In genomic region chr11:103867481-103867880, GRCh38 we compare ENCODE assay signal across 30 cellular contexts.
"Had no signal": no experiment of that assay in that cellular context is flagged by ENCODE, and none has a peak within 500 bp of the region (broad histone marks: within the 10 kb centered on the region; RNA-seq: fewer than 3 reads in every experiment).

No MANE protein-coding gene starts in this region.

- FAIRE-seq: small intestine had no signal

- H3K27ac ChIP-seq: neutrophil, ovary, parathyroid adenoma, psoas muscle, right lobe of liver, sigmoid colon, spleen, suprapubic skin, testis, tibial artery, transverse colon, upper lobe of right lung, uterus had no signal

- H3K4me1 ChIP-seq: parathyroid adenoma, psoas muscle, right lobe of liver, sigmoid colon, spleen, testis, transverse colon, uterus had no signal

- H3K36me3 ChIP-seq: neutrophil, ovary, right lobe of liver, sigmoid colon, spleen, suprapubic skin, tibial artery, transverse colon, upper lobe of right lung, uterus had no signal

- ATAC-seq: naive thymus-derived CD8-positive, alpha-beta T cell; natural killer cell treated with Interleukin-12 subunit alpha and Interleukin-12 subunit beta and Interleukin-15 and Interleukin-18, amount 100 ng/mL, for 72 hours; psoas muscle; right cardiac atrium; right lobe of liver; stimulated activated memory B cell treated with anti-CD40 and anti-IgM and Interleukin-4, amounts not matched to agents 10 μg/mL and 1 μg/mL and 100 μg/mL, for 72 hours; stimulated activated naive CD8-positive, alpha-beta T cell treated with anti-CD3 and anti-CD28 coated beads, Interleukin-15, amount 100 ng/mL, for 72 hours; stimulated activated naive CD8-positive, alpha-beta T cell treated with anti-CD3 and anti-CD28 coated beads, Interleukin-15, Interleukin-2, amounts not matched to agents 100 U/mL and 50 U/mL, for 24 hours; upper lobe of right lung had no signal

- H3K4me3 ChIP-seq: ovary, psoas muscle, right lobe of liver, sigmoid colon, spleen, suprapubic skin, testis, tibial artery, transverse colon, upper lobe of right lung, uterus had no signal

- DNase-seq: naive thymus-derived CD8-positive, alpha-beta T cell; nephron progenitor cell; nucleus accumbens; ovary; posterior cingulate gyrus; psoas muscle; right cardiac atrium; right lobe of liver; sigmoid colon; small intestine; spleen; stimulated activated CD4-positive, alpha-beta T cell treated with anti-CD3 and anti-CD28 coated beads, Interleukin-12 subunit alpha, Interleukin-12 subunit beta, amount 100 ng/mL, for 4 hours; stimulated activated CD4-positive, alpha-beta T cell treated with anti-CD3 and anti-CD28 coated beads, Interleukin-1b, Interleukin-23, amount 100 ng/mL, for 48 hours; stimulated activated CD4-positive, alpha-beta T cell treated with anti-CD3 and anti-CD28 coated beads, Interleukin-4, amount 100 ng/mL, for 1 hour; stimulated activated CD4-positive, alpha-beta T cell treated with anti-CD3 and anti-CD28 coated beads, Interleukin-4, amount 100 ng/mL, for 4 hours; stimulated activated CD8-positive, alpha-beta memory T cell treated with anti-CD3 and anti-CD28 coated beads, Interleukin-4, amount 100 ng/mL, for 48 hours; stimulated activated naive CD4-positive, alpha-beta T cell; stimulated activated naive CD8-positive, alpha-beta T cell treated with anti-CD3 and anti-CD28 coated beads, Interleukin-15, amount 100 ng/mL, for 72 hours; stimulated activated naive CD8-positive, alpha-beta T cell treated with anti-CD3 and anti-CD28 coated beads, Interleukin-15, Interleukin-2, amounts not matched to agents 100 U/mL and 50 U/mL, for 24 hours; substantia nigra; testis; tibial artery; transverse colon; upper lobe of right lung; uterus had no signal

- H3K27me3 ChIP-seq: ovary, right lobe of liver, sigmoid colon, spleen, suprapubic skin, testis, tibial artery, transverse colon, upper lobe of right lung, uterus had no signal
